ENCODE assay signal across 34 cellular contexts in the genomic region with DNA sequence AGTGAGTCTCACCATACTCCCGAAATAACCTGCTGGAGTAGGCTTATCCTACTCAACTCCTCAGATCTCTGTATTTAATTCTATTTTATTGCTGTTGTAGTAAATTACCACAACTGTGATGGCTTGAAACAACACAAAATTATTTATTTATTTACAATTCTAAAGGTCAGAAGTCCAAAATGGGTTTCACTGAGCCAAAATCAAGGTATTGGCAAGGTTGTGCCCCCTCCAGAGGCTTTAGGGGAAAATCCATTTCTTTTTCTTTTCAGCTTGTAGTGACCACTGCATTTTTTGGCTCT. TPM values are rescaled to one million over a fixed set of nuclear protein-coding genes. Genes with fewer than 3 reads are reported as not detected.
"Had no signal": no experiment of that assay in that cellular context is flagged by ENCODE, and none has a peak within 500 bp of the region (broad histone marks: within the 10 kb centered on the region; RNA-seq: fewer than 3 reads in every experiment).

No MANE protein-coding gene starts in this region.

- H3K27ac ChIP-seq: neural progenitor cell, ovary, parathyroid adenoma, psoas muscle, skin epidermis, spleen, suprapubic skin, testis, tibial artery, transverse colon, upper lobe of right lung, uterus had no signal

- DNase-seq: natural killer cell; occipital lobe; ovary; posterior cingulate gyrus; psoas muscle; right cardiac atrium; spleen; stimulated activated CD4-positive, alpha-beta T cell treated with anti-CD3 and anti-CD28 coated beads, Interleukin-12 subunit alpha, Interleukin-12 subunit beta, amount 100 ng/mL, for 4 hours; stimulated activated CD4-positive, alpha-beta T cell treated with anti-CD3 and anti-CD28 coated beads, Interleukin-1b, Interleukin-23, amount 100 ng/mL, for 48 hours; stimulated activated CD4-positive, alpha-beta T cell treated with anti-CD3 and anti-CD28 coated beads, Interleukin-4, amount 100 ng/mL, for 1 hour; stimulated activated CD4-positive, alpha-beta T cell treated with anti-CD3 and anti-CD28 coated beads, Interleukin-4, amount 100 ng/mL, for 4 hours; stimulated activated CD8-positive, alpha-beta memory T cell treated with anti-CD3 and anti-CD28 coated beads, Interleukin-4, amount 100 ng/mL, for 48 hours; stimulated activated naive CD4-positive, alpha-beta T cell; stimulated activated naive CD8-positive, alpha-beta T cell treated with anti-CD3 and anti-CD28 coated beads, Interleukin-15, amount 100 ng/mL, for 72 hours; stimulated activated naive CD8-positive, alpha-beta T cell treated with anti-CD3 and anti-CD28 coated beads, Interleukin-15, Interleukin-2, amounts not matched to agents 100 U/mL and 50 U/mL, for 24 hours; substantia nigra; testis; tibial artery; transverse colon; upper lobe of right lung; uterus had no signal

- H3K27ac Mint-ChIP-seq: natural killer cell; nephron; neural progenitor cell; progenitor cell of endocrine pancreas; stimulated activated memory B cell treated with anti-CD40 and anti-IgM and Interleukin-4, amounts not matched to agents 10 μg/mL and 1 μg/mL and 100 μg/mL, for 72 hours; stimulated activated naive CD8-positive, alpha-beta T cell treated with anti-CD3 and anti-CD28 coated beads, Interleukin-15, amount 100 ng/mL, for 72 hours; type B pancreatic cell had no signal

- H3K27me3 Mint-ChIP-seq: stimulated activated naive CD8-positive, alpha-beta T cell treated with anti-CD3 and anti-CD28 coated beads, Interleukin-15, amount 100 ng/mL, for 72 hours; type B pancreatic cell had no signal

- H3K36me3 ChIP-seq: neural progenitor cell, ovary, spleen, suprapubic skin, tibial artery, transverse colon, upper lobe of right lung, uterus had no signal

- H3K9me3 ChIP-seq: ovary, psoas muscle, spleen, suprapubic skin, testis, tibial artery, transverse colon, upper lobe of right lung, uterus had no signal

- ATAC-seq: natural killer cell; psoas muscle; sciatic nerve; stimulated activated memory B cell treated with anti-CD40 and anti-IgM and Interleukin-4, amounts not matched to agents 10 μg/mL and 1 μg/mL and 100 μg/mL, for 72 hours; stimulated activated naive CD8-positive, alpha-beta T cell treated with anti-CD3 and anti-CD28 coated beads, Interleukin-15, amount 100 ng/mL, for 72 hours; stimulated activated naive CD8-positive, alpha-beta T cell treated with anti-CD3 and anti-CD28 coated beads, Interleukin-15, Interleukin-2, amounts not matched to agents 100 U/mL and 50 U/mL, for 24 hours had no signal

- H3K36me3 Mint-ChIP-seq: natural killer cell; neural progenitor cell; stimulated activated memory B cell treated with anti-CD40 and anti-IgM and Interleukin-4, amounts not matched to agents 10 μg/mL and 1 μg/mL and 100 μg/mL, for 72 hours; type B pancreatic cell had no signal

- H3K27me3 ChIP-seq: neural progenitor cell, ovary, spleen, suprapubic skin, testis, tibial artery, transverse colon, upper lobe of right lung, uterus had no signal

- H3K9ac ChIP-seq: neural progenitor cell, parathyroid adenoma had no signal

- H3K4me1 ChIP-seq: neural progenitor cell, parathyroid adenoma, psoas muscle, spleen, suprapubic skin, testis, tibial artery, transverse colon, upper lobe of right lung, uterus had no signal

- H3K4me3 ChIP-seq: neural progenitor cell, ovary, psoas muscle, skin epidermis, smooth muscle cell, spleen, suprapubic skin, testis, tibial artery, transverse colon, upper lobe of right lung, uterus had no signal

- H3K9me3 Mint-ChIP-seq: natural killer cell; nephron; neural progenitor cell; stimulated activated memory B cell treated with anti-CD40 and anti-IgM and Interleukin-4, amounts not matched to agents 10 μg/mL and 1 μg/mL and 100 μg/mL, for 72 hours; stimulated activated naive CD8-positive, alpha-beta T cell treated with anti-CD3 and anti-CD28 coated beads, Interleukin-15, amount 100 ng/mL, for 72 hours; type B pancreatic cell had no signal

- H3K4me1 Mint-ChIP-seq: natural killer cell, nephron, neural progenitor cell had no signal

- H3K4me3 Mint-ChIP-seq: natural killer cell; nephron; neural progenitor cell; stimulated activated memory B cell treated with anti-CD40 and anti-IgM and Interleukin-4, amounts not matched to agents 10 μg/mL and 1 μg/mL and 100 μg/mL, for 72 hours; stimulated activated naive CD8-positive, alpha-beta T cell treated with anti-CD3 and anti-CD28 coated beads, Interleukin-15, amount 100 ng/mL, for 72 hours; type B pancreatic cell had no signal

RNA-seq across cellular contexts. Expression of a gene that starts 0.9 kb away (rescaled TPM):
- total RNA-seq: natural killer cell, occipital lobe, osteoblast, ovary, progenitor cell of endocrine pancreas, psoas muscle, right cardiac atrium, sciatic nerve, smooth muscle cell, spleen, suprapubic skin, transverse colon, upper lobe of right lung, uterus had no signal
- polyA plus RNA-seq: neural cell, ovary, psoas muscle, right cardiac atrium, smooth muscle cell, spleen had no signal

RNA-seq across cellular contexts. Expression of a gene that starts 31.2 kb away (rescaled TPM):
- polyA plus RNA-seq: neural cell had no signal

RNA-seq across cellular contexts. Expression of a gene that starts 57.3 kb away (rescaled TPM):
- total RNA-seq: occipital lobe, osteoblast, psoas muscle, sciatic nerve, smooth muscle cell, spleen, suprapubic skin, transverse colon, upper lobe of right lung, urinary bladder, uterus had no signal
- polyA plus RNA-seq: neural cell, psoas muscle, right cardiac atrium, smooth muscle cell, urinary bladder had no signal
